8 cellular contexts compared by ENCODE assay signal in the genomic region with DNA sequence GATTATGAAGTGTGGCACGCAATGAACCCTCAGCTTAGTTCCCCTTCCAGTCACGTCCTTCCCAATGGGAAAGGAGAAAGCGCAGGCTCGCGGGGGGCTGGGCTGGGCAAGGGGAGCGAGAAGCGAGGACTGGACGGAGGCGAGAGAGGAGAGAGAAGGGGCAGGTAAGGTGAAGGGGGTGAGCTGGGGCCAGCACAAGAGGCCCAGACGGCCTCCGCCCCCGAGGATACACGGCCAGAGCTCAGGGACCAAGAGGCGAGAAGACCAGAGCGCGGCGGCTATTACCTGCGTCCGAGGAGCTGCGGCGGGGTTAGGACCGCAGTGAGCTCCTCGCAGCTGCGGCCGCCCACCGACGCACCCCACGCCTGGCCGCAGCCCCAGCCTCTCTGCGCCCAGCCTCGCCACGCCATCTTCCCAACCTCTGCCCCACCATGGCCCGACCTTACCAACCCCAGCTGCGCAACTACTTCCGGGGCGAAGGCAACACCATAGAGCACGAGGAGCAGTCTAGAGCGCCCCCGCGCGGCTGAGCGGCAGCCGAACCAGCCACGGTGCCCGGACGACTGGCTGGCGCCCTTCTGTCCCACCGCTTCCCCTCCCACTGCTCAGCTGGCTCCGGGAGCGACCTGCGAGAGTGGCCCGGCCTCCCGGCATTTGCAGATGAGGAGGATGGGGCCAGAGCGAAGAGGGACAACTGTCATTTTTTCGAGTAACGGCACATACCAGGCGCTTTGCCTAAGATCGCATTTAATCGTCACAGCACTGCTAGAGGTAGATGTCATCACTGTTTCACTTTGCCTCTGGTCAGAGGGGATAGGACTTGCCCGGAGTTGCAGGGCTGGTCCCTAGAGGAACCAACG. TPM values are rescaled to one million over a fixed set of nuclear protein-coding genes. Genes with fewer than 3 reads are reported as not detected.
DNase-seq lines count a peak whose midpoint lies in the region; ATAC-seq and TF ChIP-seq lines count a peak whose summit lies in the region.

A gene with protein sequence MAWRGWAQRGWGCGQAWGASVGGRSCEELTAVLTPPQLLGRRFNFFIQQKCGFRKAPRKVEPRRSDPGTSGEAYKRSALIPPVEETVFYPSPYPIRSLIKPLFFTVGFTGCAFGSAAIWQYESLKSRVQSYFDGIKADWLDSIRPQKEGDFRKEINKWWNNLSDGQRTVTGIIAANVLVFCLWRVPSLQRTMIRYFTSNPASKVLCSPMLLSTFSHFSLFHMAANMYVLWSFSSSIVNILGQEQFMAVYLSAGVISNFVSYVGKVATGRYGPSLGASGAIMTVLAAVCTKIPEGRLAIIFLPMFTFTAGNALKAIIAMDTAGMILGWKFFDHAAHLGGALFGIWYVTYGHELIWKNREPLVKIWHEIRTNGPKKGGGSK (minus strand): TSS at position 444 of the 860 bp plus-strand sequence. CDS start 34 bp downstream, at position 410.

- peaks cover 4% of the 10 kb centered on the region for H3K27me3 Mint-ChIP-seq in glutamatergic neuron (ENCODE audit: unreplicated experiment)
- H3K27me3 Mint-ChIP-seq in osteocyte (ENCODE audit: unreplicated experiment): peaks cover 10% of the 10 kb centered on the region

- peak; percentile 90 for DNase-seq in NCI-H1092 (lab: John Stamatoyannopoulos, UW)
- peak; percentile 95 to 99 for DNase-seq in activated naive CD4-positive, alpha-beta T cell treated with anti-CD3 and anti-CD28 coated beads, Interleukin-2, amount 50 U/mL, for 72 hours (ENCODE audit: low spot score in 2 of 2)
- DNase-seq in glutamatergic neuron: peak; percentile 98
- peak; percentile 97 for DNase-seq in osteocyte (ENCODE audit: extremely low spot score, unreplicated experiment)

- peak within 1 kb of the TSS; percentile 94 to 97 for H3K27ac Mint-ChIP-seq in activated naive CD4-positive, alpha-beta T cell treated with anti-CD3 and anti-CD28 coated beads, Interleukin-2, amount 50 U/mL, for 72 hours
- H3K27ac Mint-ChIP-seq in glutamatergic neuron (ENCODE audit: unreplicated experiment): peak within 1 kb of the TSS; percentile 75
- peak within 1 kb of the TSS; percentile 94 for H3K27ac Mint-ChIP-seq in osteocyte (ENCODE audit: unreplicated experiment)

- no peaks in the 10 kb centered on the region for H3K9me3 Mint-ChIP-seq in activated naive CD4-positive, alpha-beta T cell treated with anti-CD3 and anti-CD28 coated beads, Interleukin-2, amount 50 U/mL, for 72 hours
- no peaks in the 10 kb centered on the region for H3K9me3 Mint-ChIP-seq in glutamatergic neuron (ENCODE audit: unreplicated experiment)
- H3K9me3 Mint-ChIP-seq in osteocyte (ENCODE audit: unreplicated experiment): no peaks in the 10 kb centered on the region

- H3K36me3 ChIP-seq in thymus (ENCODE audit: control insufficient read depth, insufficient read depth): no peaks in the 10 kb centered on the region

- ATAC-seq in HG02610 (IDR thresholded peaks at IDR 0.05; ENCODE audit: unreplicated experiment) (peak; percentile 99), SK-N-SH treated with all-trans-retinoic acid at 6 μM for 48 hours (peak; percentile 100)
- peak; percentile 98 to 100 for ATAC-seq in activated naive CD4-positive, alpha-beta T cell treated with anti-CD3 and anti-CD28 coated beads, Interleukin-2, amount 50 U/mL, for 72 hours

- WGBS in thymus: under 1% methylated on average over 61 of the region's 61 CpGs

- H3K4me3 Mint-ChIP-seq in glutamatergic neuron (ENCODE audit: unreplicated experiment) (peak within 1 kb of the TSS; percentile 99), osteocyte (ENCODE audit: unreplicated experiment) (peak within 1 kb of the TSS; percentile 96)

- peaks cover 14% of the 10 kb centered on the region for H3K4me1 Mint-ChIP-seq in glutamatergic neuron (ENCODE audit: low read depth, unreplicated experiment)
- H3K4me1 Mint-ChIP-seq in osteocyte (ENCODE audit: unreplicated experiment): peaks cover 30% of the 10 kb centered on the region

- peak within 1 kb of the TSS; percentile 68 for H3K27ac ChIP-seq in thymus (ENCODE audit: low read depth)

- H3K4me1 ChIP-seq in thymus (ENCODE audit: control insufficient read depth, insufficient read depth, low read length): peaks cover 14% of the 10 kb centered on the region

- peak within 1 kb of the TSS; percentile 90 for H3K4me3 ChIP-seq in thymus (ENCODE audit: low read length)

- peaks cover 10 to 15% of the 10 kb centered on the region in 2 donors for H3K36me3 Mint-ChIP-seq in activated naive CD4-positive, alpha-beta T cell treated with anti-CD3 and anti-CD28 coated beads, Interleukin-2, amount 50 U/mL, for 72 hours
- H3K36me3 Mint-ChIP-seq in glutamatergic neuron (ENCODE audit: unreplicated experiment): no peaks in the 10 kb centered on the region
- no peaks in the 10 kb centered on the region for H3K36me3 Mint-ChIP-seq in osteocyte (ENCODE audit: unreplicated experiment)

- H3K9me3 ChIP-seq in thymus (ENCODE audit: control insufficient read depth): no peaks in the 10 kb centered on the region

- peak; percentile 48 for TF ChIP-seq CTCF in GM12801 (IDR thresholded peaks at IDR 0.05; ENCODE audit: extremely low read depth, insufficient read length)
- TF ChIP-seq CTCF in glutamatergic neuron (IDR thresholded peaks at IDR 0.05; ENCODE audit: partially characterized antibody, unreplicated experiment): peak; percentile 95
- TF ChIP-seq CTCF in osteocyte (IDR thresholded peaks at IDR 0.05): peak; percentile 98

- H3K27me3 ChIP-seq in thymus (ENCODE audit: control insufficient read depth, insufficient read depth): no peaks in the 10 kb centered on the region

TF ChIP-seq in SK-N-SH treated with all-trans-retinoic acid at 6 μM for 48 hours, 23 proteins besides CTCF, POLR2A, EP300 and RAD21:
- TF ChIP-seq ZNF565 (CRISPR knock-in tag; conservative IDR thresholded peaks at IDR 0.05; ENCODE audit: low read depth) (0 out of 2 replicates have a peak, but pooled peaks have one; percentile 64), GLIS3 (CRISPR knock-in tag; IDR thresholded peaks at IDR 0.05) (no peak), TSHZ2 (CRISPR knock-in tag; IDR thresholded peaks at IDR 0.05) (no peak), PPARA (CRISPR knock-in tag; IDR thresholded peaks at IDR 0.05; ENCODE audit: borderline replicate concordance) (no peak)
TF ChIP-seq in SK-N-SH treated with all-trans-retinoic acid at 6 μM for 48 hours: peak in this region for 1.

RNA-seq across cellular contexts. Expression of the gene that starts here (rescaled TPM):
- 10 to 100 TPM; 88.7 to 94.2 TPM for total RNA-seq in activated naive CD4-positive, alpha-beta T cell treated with anti-CD3 and anti-CD28 coated beads, Interleukin-2, amount 50 U/mL, for 72 hours
- 58.5 TPM for total RNA-seq in glutamatergic neuron (ENCODE audit: unreplicated experiment)
- total RNA-seq in osteocyte: 45.5 and 52.3 TPM in 2 replicates
- 107 TPM for polyA plus RNA-seq in thymus

Comparison
In these comparisons a context has a peak if more than half of its experiments do, and no peak if none do; other contexts are left out.
1. Peak in every context shown above with its lines: DNase-seq, ATAC-seq, H3K4me3 ChIP-seq and H3K27ac ChIP-seq.
2. CTCF ChIP-seq: peak in every context shown above with its lines; median percentile 98 in osteocyte; 95 in glutamatergic neuron; 48 in GM12801.